ENCODE assay signal across 9 cellular contexts in genomic region chr12:93137656-93138612, GRCh38.
DNase-seq lines count a peak whose midpoint lies in the region; ATAC-seq, FAIRE-seq and TF ChIP-seq lines count a peak whose summit lies in the region.
"Had no signal": no experiment of that assay in that cellular context is flagged by ENCODE, and none has a peak within 500 bp of the region (broad histone marks: within the 10 kb centered on the region; RNA-seq: fewer than 3 reads in every experiment).

No MANE protein-coding gene starts in this region.

- H3K4me1 ChIP-seq in pancreas, result peaks cover 0 to 10% (median 0%) of the 10 kb centered on the region in 3 donors

- H3K4me3 ChIP-seq in brain microvascular endothelial cell (ENCODE audit: low read depth, low read length) (no peak overlapping the region), pancreas (no peak overlapping the region)

- H3K27me3 ChIP-seq in brain microvascular endothelial cell (replicated peaks), result no peaks in the 10 kb centered on the region
- no peaks in the 10 kb centered on the region for H3K27me3 ChIP-seq in pancreas

- WGBS in pancreas, 2 donors, result 83% methylated on average over 6 of the region's 6 CpGs

- H3K27ac Mint-ChIP-seq in activated CD8-positive, alpha-beta memory T cell treated with anti-CD3 and anti-CD28 coated beads, Interleukin-2, amount 10 ng/mL, durations not matched to agents 7 days and 5 days, result no peak overlapping the region

- peaks cover 21% of the 10 kb centered on the region for H3K4me1 Mint-ChIP-seq in activated CD8-positive, alpha-beta memory T cell treated with anti-CD3 and anti-CD28 coated beads, Interleukin-2, amount 10 ng/mL, durations not matched to agents 7 days and 5 days

- H3K36me3 ChIP-seq in brain microvascular endothelial cell (replicated peaks) (no peaks in the 10 kb centered on the region), pancreas (no peaks in the 10 kb centered on the region)

- no peak overlapping the region for H3K27ac ChIP-seq in brain microvascular endothelial cell
- H3K27ac ChIP-seq in pancreas, result no peak overlapping the region

- in situ Hi-C loops in brain microvascular endothelial cell (cut with HindIII; ENCODE audit: low pct_ligation_motif_present, low sequenced_read_pairs), result no loop called here

- intact Hi-C loops in pancreas (cut with DNase I), result no loop called here

- no peaks in the 10 kb centered on the region for H3K36me3 Mint-ChIP-seq in activated CD8-positive, alpha-beta memory T cell treated with anti-CD3 and anti-CD28 coated beads, Interleukin-2, amount 10 ng/mL, durations not matched to agents 7 days and 5 days

- DNase-seq in activated CD8-positive, alpha-beta memory T cell treated with anti-CD3 and anti-CD28 coated beads, Interleukin-2, amount 10 ng/mL, durations not matched to agents 7 days and 5 days, result no peak
- DNase-seq in activated CD8-positive, alpha-beta memory T cell treated with anti-CD3 and anti-CD28 coated beads, Interleukin-2, amount 50 U/mL, for 4 hours, result no peak
- DNase-seq in brain microvascular endothelial cell (peak; percentile 73), pancreas (no peak), C1 segment of cervical spinal cord (lab: John Stamatoyannopoulos, UW) (no peak), NCI-H187 (lab: John Stamatoyannopoulos, UW) (no peak)
- DNase-seq in stimulated activated CD4-positive, alpha-beta T cell treated with anti-CD3 and anti-CD28 coated beads, Interleukin-4, amount 100 ng/mL, for 1 hour, result no peak
- DNase-seq: DND-41 had no signal

- peaks cover 2% of the 10 kb centered on the region for H3K9me3 Mint-ChIP-seq in activated CD8-positive, alpha-beta memory T cell treated with anti-CD3 and anti-CD28 coated beads, Interleukin-2, amount 10 ng/mL, durations not matched to agents 7 days and 5 days (ENCODE audit: low read depth)

- FAIRE-seq in pancreas (lab: Jason Lieb, UNC), result no peak

- H3K9me3 ChIP-seq in pancreas, result no peaks in the 10 kb centered on the region

- no peak overlapping the region for H3K4me3 Mint-ChIP-seq in activated CD8-positive, alpha-beta memory T cell treated with anti-CD3 and anti-CD28 coated beads, Interleukin-2, amount 10 ng/mL, durations not matched to agents 7 days and 5 days

- ATAC-seq in activated CD8-positive, alpha-beta memory T cell treated with anti-CD3 and anti-CD28 coated beads, Interleukin-2, amount 10 ng/mL, durations not matched to agents 7 days and 5 days, result peak; percentile 23
- ATAC-seq in HG03159 (IDR thresholded peaks at IDR 0.05; ENCODE audit: unreplicated experiment), result peak; percentile 49
- peak in 3 of 4 donors; percentile 30 to 61 (median 46) for ATAC-seq in pancreas

- H3K27me3 Mint-ChIP-seq in activated CD8-positive, alpha-beta memory T cell treated with anti-CD3 and anti-CD28 coated beads, Interleukin-2, amount 10 ng/mL, durations not matched to agents 7 days and 5 days, result peaks cover 2% of the 10 kb centered on the region

- no peak for TF ChIP-seq CTCF in brain microvascular endothelial cell (IDR thresholded peaks at IDR 0.05; ENCODE audit: low read depth, low read length, missing control alignments)
- TF ChIP-seq CTCF in pancreas (IDR thresholded peaks at IDR 0.05), result no peak

- CTCF ChIA-PET in activated CD8-positive, alpha-beta memory T cell treated with anti-CD3 and anti-CD28 coated beads, Interleukin-2, amount 10 ng/mL, durations not matched to agents 7 days and 5 days (lab: Charles Lee), result interaction anchor here (0.8 to 1.6 kb wide), 2 partner anchors 40 to 259 kb away, joined by 3 to 7 read pairs; no protein-coding TSS in a partner anchor
